Comparison of ENCODE assay signal across 9 cellular contexts in genomic region chr19:45498411-45499195, GRCh38. TPM values are rescaled to one million over a fixed set of nuclear protein-coding genes. Genes with fewer than 3 reads are reported as not detected.
DNase-seq lines count a peak whose midpoint lies in the region; ATAC-seq and TF ChIP-seq lines count a peak whose summit lies in the region.
"Had no signal": no experiment of that assay in that cellular context is flagged by ENCODE, and none has a peak within 500 bp of the region (broad histone marks: within the 10 kb centered on the region; RNA-seq: fewer than 3 reads in every experiment).

Gene PPM1N (plus strand): TSS chr19:45498443. CDS start chr19:45498473, 30 bp downstream.

- H3K27me3 Mint-ChIP-seq in naive B cell: peaks cover 10 to 34% (median 17%) of the 10 kb centered on the region in 3 donors

- peaks cover 35% of the 10 kb centered on the region for H4K20me1 ChIP-seq in BLaER1

- peaks cover 39 to 46% (median 46%) of the 10 kb centered on the region in 3 donors for H3K4me1 Mint-ChIP-seq in naive B cell

- H3K36me3 ChIP-seq in BLaER1 (no peaks in the 10 kb centered on the region), HUES64 (ENCODE audit: insufficient read depth, low read length) (0 out of 2 replicates have a peak, but pooled peaks cover 6% of the 10 kb centered on the region), upper lobe of right lung (no peaks in the 10 kb centered on the region)
- H3K36me3 ChIP-seq: right lobe of liver had no signal

- H3K4me3 ChIP-seq in BLaER1: peak within 1 kb of the TSS; percentile 77
- peak within 1 kb of the TSS; percentile 63 for H3K4me3 ChIP-seq in HUES64 (ENCODE audit: low read length)
- H3K4me3 ChIP-seq in upper lobe of right lung: peak within 1 kb of the TSS; percentile 68

- no peak within 1 kb of the TSS for H3K27ac ChIP-seq in BLaER1
- H3K27ac ChIP-seq in HUES64 (ENCODE audit: low read depth, low read length): no peak within 1 kb of the TSS; the same call in 1 of the 2 replicates
- no peak within 1 kb of the TSS for H3K27ac ChIP-seq in upper lobe of right lung
- H3K27ac ChIP-seq: right lobe of liver had no signal

- peak; percentile 9 for TF ChIP-seq CTCF in upper lobe of right lung (IDR thresholded peaks at IDR 0.05)

- intact Hi-C loops in upper lobe of right lung (cut with DNase I): no loop called here

- H3K9ac ChIP-seq in BLaER1 (no peak within 1 kb of the TSS), HUES64 (ENCODE audit: low read depth, low read length) (no peak within 1 kb of the TSS; the same call in 1 of the 2 replicates)

- no peaks in the 10 kb centered on the region for H3K36me3 Mint-ChIP-seq in naive B cell

- no peaks in the 10 kb centered on the region for H3K9me3 ChIP-seq in BLaER1
- H3K9me3 ChIP-seq in HUES64 (ENCODE audit: insufficient read depth, low read depth, low read length): no peaks in the 10 kb centered on the region
- H3K9me3 ChIP-seq in upper lobe of right lung: no peaks in the 10 kb centered on the region
- H3K9me3 ChIP-seq: right lobe of liver had no signal

- peak within 1 kb of the TSS; percentile 100 for H3K4me2 ChIP-seq in BLaER1

- peak within 1 kb of the TSS; percentile 80 to 96 (median 88) for H3K4me3 Mint-ChIP-seq in naive B cell

- ATAC-seq in naive B cell (ENCODE audit: low read depth in 2 of 2) (peak; percentile 69 to 72), upper lobe of right lung (peak; percentile 34), GM18505 (IDR thresholded peaks at IDR 0.05; ENCODE audit: unreplicated experiment) (no peak), HG02970 (IDR thresholded peaks at IDR 0.05; ENCODE audit: low FRiP score, unreplicated experiment) (no peak)

- peak within 1 kb of the TSS; percentile 47 to 96 (median 80) for H3K27ac Mint-ChIP-seq in naive B cell

- H3K9me3 Mint-ChIP-seq in naive B cell: no peaks in the 10 kb centered on the region

- H3K4me1 ChIP-seq in BLaER1 (peaks cover 50% of the 10 kb centered on the region), HUES64 (ENCODE audit: insufficient read depth, low read length) (peaks cover 12% of the 10 kb centered on the region), upper lobe of right lung (peaks cover 28% of the 10 kb centered on the region)

- H3K27me3 ChIP-seq in BLaER1 (peaks cover 60% of the 10 kb centered on the region), HUES64 (ENCODE audit: insufficient read depth, low read length) (peaks cover 21% of the 10 kb centered on the region), upper lobe of right lung (peaks cover 5% of the 10 kb centered on the region)
- H3K27me3 ChIP-seq: right lobe of liver had no signal

- no peak for TF ChIP-seq POLR2A in GM18505 (IDR thresholded peaks at IDR 0.05; ENCODE audit: borderline replicate concordance, extremely low read depth, insufficient read depth, insufficient read length)

- DNase-seq in activated CD4-positive, CD25-positive, alpha-beta regulatory T cell treated with anti-CD3 and anti-CD28 coated beads, Interleukin-2, amount 50 U/mL, for 72 hours: peak; percentile 58
- DNase-seq in ecto neural progenitor cell (ENCODE audit: low spot score) (peak; percentile 72), naive B cell (peak; percentile 67), upper lobe of right lung (peak; percentile 72)

- WGBS in HUES64: 3% methylated on average over 89 of the region's 89 CpGs

RNA-seq across cellular contexts. Expression of gene PPM1N, which starts in this region (rescaled TPM):
- polyA plus RNA-seq in HUES64 (2013, experiment 1 of 2): 5.5 TPM
- 4.8 TPM for polyA plus RNA-seq in HUES64 (2013, experiment 2 of 2)
- polyA plus RNA-seq in naive B cell (ENCODE audit: low read depth in 6 of 6): 1 to 10 TPM; 1.6 to 3.4 (median 2.4) TPM
- total RNA-seq in upper lobe of right lung: 0.67 TPM

Comparison
In these comparisons a context has a peak if more than half of its experiments do, and no peak if none do; other contexts are left out.
1. Peak in DNase-seq, ATAC-seq and H3K4me3 ChIP-seq in upper lobe of right lung; RNA of the gene not detected or under 1 TPM.
2. ATAC-seq: peak in naive B cell (2 of 2); none in GM18505 (single experiment) and HG02970 (single experiment).
3. Peak in every context shown above with its lines, with median percentiles within 50 percentile points of each other: H3K4me3 ChIP-seq and DNase-seq.